ENCODE assay signal across 18 cellular contexts in genomic region chr5:108950276-108950675, GRCh38.
DNase-seq lines count a peak whose midpoint lies in the region; ATAC-seq, FAIRE-seq and TF ChIP-seq lines count a peak whose summit lies in the region.
"Had no signal": no experiment of that assay in that cellular context is flagged by ENCODE, and none has a peak within 500 bp of the region (broad histone marks: within the 10 kb centered on the region; RNA-seq: fewer than 3 reads in every experiment).

No MANE protein-coding gene starts in this region.

- H3K4me3 ChIP-seq in IMR-90 (ENCODE audit: insufficient read depth, low read depth, low read length) (no peak overlapping the region), K562 (no peak overlapping the region), hepatocyte (no peak overlapping the region)

- intact Hi-C loops in IMR-90 (cut with micrococcal nuclease) = no loop called here
- intact Hi-C loops in K562 (cut with micrococcal nuclease) = no loop called here
- intact Hi-C loops in left colon (cut with DNase I, micrococcal nuclease) = no loop called here

- H3K9me2 ChIP-seq in hepatocyte (replicated peaks; ENCODE audit: insufficient read depth) = no peaks in the 10 kb centered on the region

- no peaks in the 10 kb centered on the region; a peak in 1 of 4 replicates for H3K79me1 ChIP-seq in IMR-90 (ENCODE audit: low read depth in 1 of 2, low read length in 2 of 2)

- DNase-seq in IMR-90 = no peak
- DNase-seq in K562 (ENCODE audit: extremely low read depth in 1 of 4, low spot score in 3 of 4) = no peak
- DNase-seq in frontal cortex (ENCODE audit: low spot score in 2 of 2) = no peak
- DNase-seq in hepatocyte (ENCODE audit: low spot score) = no peak
- no peak for DNase-seq in left colon
- DNase-seq: AML-193; Caco-2; CD4-positive, alpha-beta T cell; GDM1; GOT3; H7; HFFc6 had no signal

- TF ChIP-seq CTCF in IMR-90 (conservative IDR thresholded peaks at IDR 0.05; ENCODE audit: low read depth, low read length) = no peak
- no peak for TF ChIP-seq CTCF in K562 (IDR thresholded peaks at IDR 0.05 in 2 of 3, conservative IDR thresholded peaks at IDR 0.05 in 1 of 3; ENCODE audit: insufficient read depth in 2 of 3, low read depth in 1 of 3, low read length in 3 of 3)
- no peak for TF ChIP-seq CTCF in hepatocyte (IDR thresholded peaks at IDR 0.05; ENCODE audit: poor library complexity)

- BruUV-seq in IMR-90 (replicated peaks; lab: Mats Ljungman, UMichigan) (no TSS peak), K562 (replicated peaks; lab: Mats Ljungman, UMichigan) (no TSS peak)

- H4K8ac ChIP-seq in IMR-90 (ENCODE audit: low read depth in 2 of 2, low read length in 2 of 2) = no peak overlapping the region

- no peak for TF ChIP-seq EP300 in K562 (IDR thresholded peaks at IDR 0.05; ENCODE audit: low read length)

- H2AFZ ChIP-seq in IMR-90 (replicated peaks; ENCODE audit: low read length, poor library complexity) = no peak overlapping the region
- no peak overlapping the region for H2AFZ ChIP-seq in K562 (ENCODE audit: low read depth, low read length)
- no peak overlapping the region for H2AFZ ChIP-seq in hepatocyte

- H2AK9ac ChIP-seq in IMR-90 (replicated peaks; ENCODE audit: low read depth, low read length, poor library complexity) = no peak overlapping the region

- WGBS in IMR-90 (ENCODE audit: extremely low coverage in 2 of 2, insufficient read length in 1 of 2), 2 experiments = no CpG with 5 or more reads among the region's 2 CpGs
- 54% methylated on average over 2 of the region's 2 CpGs for WGBS in K562 (ENCODE audit: insufficient coverage, low coverage, missing lambda C conversion rate)
- 95% methylated on average over 2 of the region's 2 CpGs for WGBS in hepatocyte (ENCODE audit: low lambda C conversion rate, missing lambda C conversion rate)

- H3K4me2 ChIP-seq in IMR-90 (ENCODE audit: low read depth, low read length) = no peak overlapping the region
- H3K4me2 ChIP-seq in K562 (ENCODE audit: insufficient read depth, low read length) = no peak overlapping the region
- H3K4me2 ChIP-seq in hepatocyte = no peak overlapping the region

- H4K91ac ChIP-seq in IMR-90 (ENCODE audit: insufficient read depth, low read depth, low read length) = no peak overlapping the region

- H3K36me3 ChIP-seq in IMR-90 (ENCODE audit: control insufficient read depth, insufficient read depth, low read length) (no peaks in the 10 kb centered on the region), K562 (ENCODE audit: control insufficient read depth, insufficient read depth, low read length) (no peaks in the 10 kb centered on the region), hepatocyte (replicated peaks; ENCODE audit: insufficient read depth, low read depth) (no peaks in the 10 kb centered on the region)

- FAIRE-seq in K562 (lab: Jason Lieb, UNC) (no peak), frontal cortex (lab: Jason Lieb, UNC) (peak; percentile 36)
- FAIRE-seq: A204.1, D721Med, HTR-8/SVneo had no signal

- no peak overlapping the region for H2BK120ac ChIP-seq in IMR-90 (ENCODE audit: low read depth, low read length)

- H4K20me1 ChIP-seq in IMR-90 (ENCODE audit: insufficient read depth, low read length) (no peaks in the 10 kb centered on the region), K562 (replicated peaks; ENCODE audit: control insufficient read depth, insufficient read depth, low read length) (no peaks in the 10 kb centered on the region), hepatocyte (ENCODE audit: insufficient read depth, poor library complexity, severe bottlenecking) (no peaks in the 10 kb centered on the region)

- H3K9me3 ChIP-seq in IMR-90 (ENCODE audit: control insufficient read depth, insufficient read depth, low read length) = no peaks in the 10 kb centered on the region
- no peaks in the 10 kb centered on the region for H3K9me3 ChIP-seq in K562 (replicated peaks; ENCODE audit: control insufficient read depth, insufficient read depth, low read depth, low read length)
- H3K9me3 ChIP-seq in hepatocyte (ENCODE audit: low read depth) = no peaks in the 10 kb centered on the region
- H3K9me3 ChIP-seq: Caco-2 had no signal

- no peak overlapping the region for H3K18ac ChIP-seq in IMR-90 (ENCODE audit: low read depth, low read length)

- no peak for TF ChIP-seq POLR2A in IMR-90 (IDR thresholded peaks at IDR 0.05; ENCODE audit: low read depth, low read length)
- TF ChIP-seq POLR2A in K562 (conservative IDR thresholded peaks at IDR 0.05) = no peak

- no peak overlapping the region for H3K56ac ChIP-seq in IMR-90 (ENCODE audit: extremely low read depth, insufficient read depth, low read length)

- TF ChIP-seq RAD21 in IMR-90 (IDR thresholded peaks at IDR 0.05; ENCODE audit: low read length) (no peak), K562 (CRISPR knock-in tag; conservative IDR thresholded peaks at IDR 0.05 in 1 of 2, IDR thresholded peaks at IDR 0.05 in 1 of 2) (no peak)

- H2AK5ac ChIP-seq in IMR-90 (ENCODE audit: low read depth, low read length) = no peak overlapping the region

- H4K5ac ChIP-seq in IMR-90 (ENCODE audit: low read depth, low read length) = no peak overlapping the region

- H3K79me2 ChIP-seq in K562 (ENCODE audit: control insufficient read depth, insufficient read depth, low read length) (no peaks in the 10 kb centered on the region), hepatocyte (no peaks in the 10 kb centered on the region)

- no peak overlapping the region for H3K4ac ChIP-seq in IMR-90 (ENCODE audit: low read depth, low read length)

- no peak overlapping the region for H2BK20ac ChIP-seq in IMR-90 (ENCODE audit: low read depth, low read length)

- H2BK5ac ChIP-seq in IMR-90 (ENCODE audit: low read depth, low read length, poor library complexity, severe bottlenecking) = no peak overlapping the region

- H3K27me3 ChIP-seq in IMR-90 (ENCODE audit: control insufficient read depth, insufficient read depth, low read length) (no peaks in the 10 kb centered on the region), K562 (ENCODE audit: control insufficient read depth in 2 of 2, insufficient read depth in 2 of 2, low read length in 2 of 2) (no peaks in the 10 kb centered on the region), hepatocyte (no peaks in the 10 kb centered on the region)

- CTCF ChIA-PET in IMR-90 (lab: Yijun Ruan, JAX) = no interaction called here
- CTCF ChIA-PET in K562 (lab: Yijun Ruan, JAX; ENCODE audit: low intra/inter-chr PET ratio) = no interaction called here

- dilution Hi-C loops in IMR-90 (cut with HindIII; ENCODE audit: low sequenced_read_pairs, unreplicated experiment) = no loop called here

- no peak overlapping the region for H3K14ac ChIP-seq in IMR-90 (replicated peaks; ENCODE audit: low read depth, low read length)

- POLR2A ChIA-PET in IMR-90 (lab: Charles Lee; ENCODE audit: unreplicated experiment) (no interaction called here), K562 (lab: Yijun Ruan, JAX) (interaction anchor here (1.0 kb wide), 1 partner anchor 223 kb away, joined by 3 read pairs; no protein-coding TSS in a partner anchor)

- H3K9me1 ChIP-seq in IMR-90 (ENCODE audit: insufficient read depth, low read length) (no peaks in the 10 kb centered on the region), K562 (ENCODE audit: control insufficient read depth, insufficient read depth, low read length) (no peaks in the 10 kb centered on the region)

- in situ Hi-C loops in IMR-90 (cut with MboI; ENCODE audit: low sequenced_read_pairs) (no loop called here), K562 (cut with MboI) (no loop called here)

- H3K23ac ChIP-seq in IMR-90 (ENCODE audit: low read depth, low read length) = no peak overlapping the region

- H3K27ac ChIP-seq in IMR-90 (ENCODE audit: insufficient read depth, low read length) (no peak overlapping the region), K562 (ENCODE audit: extremely low read depth, low read depth, low read length) (no peak overlapping the region), hepatocyte (no peak overlapping the region)
- H3K27ac ChIP-seq: C4-2B had no signal

- ATAC-seq in IMR-90 (ENCODE audit: low read depth) (no peak), K562 (no peak), HG02763 (IDR thresholded peaks at IDR 0.05; ENCODE audit: unreplicated experiment) (no peak), left colon (no peak)
- ATAC-seq: HCT116 had no signal

- H3K4me1 ChIP-seq in IMR-90 (ENCODE audit: control insufficient read depth, insufficient read depth, low read length) = no peaks in the 10 kb centered on the region
- H3K4me1 ChIP-seq in K562 (replicated peaks in 1 of 2; ENCODE audit: control insufficient read depth in 2 of 2, insufficient read depth in 2 of 2, low read length in 2 of 2) = no peaks in the 10 kb centered on the region; a peak in 1 of 5 replicates
- no peaks in the 10 kb centered on the region for H3K4me1 ChIP-seq in hepatocyte (ENCODE audit: insufficient read depth)
- H3K4me1 ChIP-seq: Caco-2 had no signal

- H2BK15ac ChIP-seq in IMR-90 (ENCODE audit: low read depth, low read length) = no peak overlapping the region

- H3K9ac ChIP-seq in IMR-90 (ENCODE audit: low read depth, low read length) = no peak overlapping the region
- no peak overlapping the region for H3K9ac ChIP-seq in K562 (ENCODE audit: insufficient read depth in 1 of 2, low read depth in 2 of 2, low read length in 2 of 2)

TF ChIP-seq in IMR-90, 13 proteins besides CTCF, POLR2A, EP300 and RAD21:
- no peak for TF ChIP-seq CEBPB (IDR thresholded peaks at IDR 0.05; ENCODE audit: low read depth, low read length)
- TF ChIP-seq MAFK (IDR thresholded peaks at IDR 0.05; ENCODE audit: low read depth, low read length) = peak; percentile 72

TF ChIP-seq in K562, 482 proteins besides CTCF, POLR2A, EP300 and RAD21:
- no peak for TF ChIP-seq CSDE1 (IDR thresholded peaks at IDR 0.05)
- TF ChIP-seq ZNF316 (IDR thresholded peaks at IDR 0.05) = peak; percentile 80
- 0 out of 2 replicates have a peak, but pooled peaks have one; percentile 26 for TF ChIP-seq MAFK (IDR thresholded peaks at IDR 0.05; ENCODE audit: low read length)
- peak; percentile 43; the same call in 1 of the 2 replicates for TF ChIP-seq MAFF (IDR thresholded peaks at IDR 0.05; ENCODE audit: low read length)
- TF ChIP-seq, protein P1, sequence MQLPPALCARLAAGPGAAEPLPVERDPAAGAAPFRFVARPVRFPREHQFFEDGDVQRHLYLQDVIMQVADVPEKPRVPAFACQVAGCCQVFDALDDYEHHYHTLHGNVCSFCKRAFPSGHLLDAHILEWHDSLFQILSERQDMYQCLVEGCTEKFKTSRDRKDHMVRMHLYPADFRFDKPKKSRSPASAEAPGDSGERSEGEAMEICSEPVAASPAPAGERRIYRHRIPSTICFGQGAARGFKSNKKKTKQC (CRISPR knock-in tag; IDR thresholded peaks at IDR 0.05) = no peak
- no peak for TF ChIP-seq DMBX1 (CRISPR knock-in tag; IDR thresholded peaks at IDR 0.05; ENCODE audit: borderline replicate concordance)
- TF ChIP-seq NELFE (IDR thresholded peaks at IDR 0.05; ENCODE audit: insufficient read depth, insufficient read length) = no peak
- TF ChIP-seq CAMTA2 (CRISPR knock-in tag; conservative IDR thresholded peaks at IDR 0.05) = no peak
- no peak for TF ChIP-seq HIVEP1 (CRISPR knock-in tag; IDR thresholded peaks at IDR 0.05)
- TF ChIP-seq MEF2D (tag; conservative IDR thresholded peaks at IDR 0.05; ENCODE audit: low read depth) = no peak
- no peak for TF ChIP-seq ATF1 (CRISPR knock-in tag; IDR thresholded peaks at IDR 0.05)
- TF ChIP-seq ATF1 (tag; IDR thresholded peaks at IDR 0.05) = no peak
